In genomic region chr12:39990122-39991101, GRCh38 we compare ENCODE assay signal across 8 cellular contexts.
DNase-seq lines count a peak whose midpoint lies in the region; ATAC-seq and TF ChIP-seq lines count a peak whose summit lies in the region.

No MANE protein-coding gene starts in this region.

- H3K4me2 ChIP-seq in DND-41 (ENCODE audit: insufficient read depth, low read length) = no peak overlapping the region

- no peaks in the 10 kb centered on the region for H3K36me3 ChIP-seq in DND-41 (ENCODE audit: insufficient read depth, low read length)

- no peaks in the 10 kb centered on the region for H4K20me1 ChIP-seq in DND-41 (ENCODE audit: insufficient read depth, low read length)

- peak; percentile 64 for TF ChIP-seq CTCF in DND-41 (IDR thresholded peaks at IDR 0.05; ENCODE audit: borderline replicate concordance, extremely low read depth, low read length, poor library complexity, severe bottlenecking)

- H3K4me3 ChIP-seq in DND-41 (ENCODE audit: low read depth in 1 of 2, low read length in 2 of 2) = no peak overlapping the region

- H2AFZ ChIP-seq in DND-41 (ENCODE audit: low read depth, low read length) = no peak overlapping the region

- H3K4me1 ChIP-seq in DND-41 (ENCODE audit: insufficient read depth, low read length) = no peaks in the 10 kb centered on the region

- H3K9ac ChIP-seq in DND-41 (ENCODE audit: low read depth, low read length) = no peak overlapping the region

- H3K9me3 ChIP-seq in DND-41 (ENCODE audit: insufficient read depth, low read length, severe bottlenecking) = no peaks in the 10 kb centered on the region

- H3K27ac ChIP-seq in DND-41 (ENCODE audit: low read length) = no peak overlapping the region

- H3K79me2 ChIP-seq in DND-41 (ENCODE audit: insufficient read depth, low read length) = no peaks in the 10 kb centered on the region

- DNase-seq in DND-41 = peak; percentile 16
- peak; percentile 36 for DNase-seq in T follicular helper cell (ENCODE audit: low read depth)
- DNase-seq in amniotic epithelial cell (ENCODE audit: low read depth) = peak; percentile 42
- DNase-seq in iris pigment epithelial cell (ENCODE audit: low read depth) = peak; percentile 50
- DNase-seq in stimulated activated CD4-positive, alpha-beta T cell treated with anti-CD3 and anti-CD28 coated beads, Interleukin-2, amount 100 ng/mL, for 4 hours (ENCODE audit: low read depth) = peak; percentile 26
- DNase-seq in mesenteric fat pad (ENCODE audit: low spot score) = no peak

- peak; percentile 52; the same call in 1 of the 3 replicates for ATAC-seq in DND-41 (ENCODE audit: insufficient read depth, low read depth)
- peak; percentile 95 for ATAC-seq in GM19455 (IDR thresholded peaks at IDR 0.05; ENCODE audit: unreplicated experiment)
- peak; percentile 93 for ATAC-seq in HG03460 (IDR thresholded peaks at IDR 0.05; ENCODE audit: unreplicated experiment)

- H3K27me3 ChIP-seq in DND-41 (ENCODE audit: insufficient read depth, low read length, poor library complexity) = no peaks in the 10 kb centered on the region
